8 cellular contexts compared by ENCODE assay signal in genomic region chr7:5450549-5451327, GRCh38. TPM values are rescaled to one million over a fixed set of nuclear protein-coding genes. Genes with fewer than 3 reads are reported as not detected.
DNase-seq lines count a peak whose midpoint lies in the region; ATAC-seq and TF ChIP-seq lines count a peak whose summit lies in the region.

No MANE protein-coding gene starts in this region.

- no peak overlapping the region for H3K9ac ChIP-seq in smooth muscle cell (ENCODE audit: low read depth)

- H3K27me3 ChIP-seq in Peyer's patch (no peaks in the 10 kb centered on the region), right cardiac atrium (ENCODE audit: control insufficient read depth, insufficient read depth) (no peaks in the 10 kb centered on the region), smooth muscle cell (ENCODE audit: low read depth) (no peaks in the 10 kb centered on the region)

- H3K4me1 ChIP-seq in Peyer's patch (no peaks in the 10 kb centered on the region), right cardiac atrium (ENCODE audit: control insufficient read depth, insufficient read depth, low read length) (no peaks in the 10 kb centered on the region), smooth muscle cell (ENCODE audit: low read depth) (peaks cover 5% of the 10 kb centered on the region)

- intact Hi-C loops in right cardiac atrium (cut with DNase I), result loop anchor here (1.0 to 10.0 kb wide), 5 partner anchors 84 to 216 kb away; no protein-coding TSS in a partner anchor

- DNase-seq in stimulated activated CD4-positive, alpha-beta T cell treated with anti-CD3 and anti-CD28 coated beads, Interleukin-15, amount 100 ng/mL, for 24 hours, result peak; percentile 37
- no peak for DNase-seq in stimulated activated CD4-positive, alpha-beta T cell treated with anti-CD3 and anti-CD28 coated beads, Interleukin-2, amount 100 ng/mL, for 48 hours
- DNase-seq in Peyer's patch (peak in 2 of 3 donors; percentile 67 to 68), amygdala (lab: John Stamatoyannopoulos, UW) (peak in 43 of 56 donors; percentile 13 to 73 (median 41)), right cardiac atrium (peak; percentile 44 to 82 (median 79)), smooth muscle cell (lab: John Stamatoyannopoulos, UW; ENCODE audit: unreplicated experiment) (peak; percentile 7)

- H2AFZ ChIP-seq in smooth muscle cell (ENCODE audit: low read depth), result no peak overlapping the region

- no peaks in the 10 kb centered on the region for H3K79me2 ChIP-seq in smooth muscle cell (ENCODE audit: low read depth)

- H3K9me3 ChIP-seq in Peyer's patch, result no peaks in the 10 kb centered on the region
- no peaks in the 10 kb centered on the region for H3K9me3 ChIP-seq in right cardiac atrium (ENCODE audit: control insufficient read depth, low read length)
- H3K9me3 ChIP-seq in smooth muscle cell (replicated peaks; ENCODE audit: low read depth), result no peaks in the 10 kb centered on the region

- H3K4me3 ChIP-seq in Peyer's patch (no peak overlapping the region), right cardiac atrium (ENCODE audit: low read length) (no peak overlapping the region), smooth muscle cell (no peak overlapping the region)

- H4K20me1 ChIP-seq in smooth muscle cell (ENCODE audit: low read depth), result peaks cover 21% of the 10 kb centered on the region

- H3K4me2 ChIP-seq in smooth muscle cell, result no peak overlapping the region

- H3K27ac ChIP-seq in Peyer's patch (no peak overlapping the region), right cardiac atrium (ENCODE audit: low read length) (no peak overlapping the region), smooth muscle cell (ENCODE audit: low read depth) (no peak overlapping the region)

- ATAC-seq in right cardiac atrium, result peak; percentile 75 to 76
- ATAC-seq in GM21367 (IDR thresholded peaks at IDR 0.05; ENCODE audit: unreplicated experiment), result no peak
- ATAC-seq in HG02970 (IDR thresholded peaks at IDR 0.05; ENCODE audit: low FRiP score, unreplicated experiment), result no peak

- WGBS in right cardiac atrium, result 27% methylated on average over 19 of the region's 19 CpGs
- WGBS in smooth muscle cell (ENCODE audit: low lambda C conversion rate), result 49% methylated on average over 16 of the region's 19 CpGs

- no peaks in the 10 kb centered on the region for H3K36me3 ChIP-seq in Peyer's patch
- no peaks in the 10 kb centered on the region for H3K36me3 ChIP-seq in smooth muscle cell (ENCODE audit: low read depth)

- no peaks in the 10 kb centered on the region for H3F3A ChIP-seq in smooth muscle cell (ENCODE audit: low read depth)

- TF ChIP-seq CTCF in Peyer's patch (IDR thresholded peaks at IDR 0.05) (peak; percentile 31 to 75 (median 57)), smooth muscle cell (IDR thresholded peaks at IDR 0.05; ENCODE audit: borderline replicate concordance, insufficient read depth, poor library complexity, severe bottlenecking) (peak; percentile 44)

- TF ChIP-seq POLR2A in Peyer's patch (IDR thresholded peaks at IDR 0.05), result no peak

RNA-seq across cellular contexts. Expression of gene TNRC18, which starts 27.1 kb away (rescaled TPM):
- total RNA-seq in Peyer's patch, result 100 to 1,000 TPM; 112 to 325 (median 211) TPM
- total RNA-seq in right cardiac atrium, result 10 to 100 TPM; 33.1 to 46.6 (median 39.3) TPM
- 38.9 TPM for polyA plus RNA-seq in right cardiac atrium
- 16.9 and 40.3 TPM in 2 replicates for total RNA-seq in smooth muscle cell
- polyA plus RNA-seq in smooth muscle cell, result 6.4 and 11.7 TPM in 2 replicates

Comparison
In these comparisons a context has a peak if more than half of its experiments do, and no peak if none do; other contexts are left out.
1. DNase-seq: peak in stimulated activated CD4-positive, alpha-beta T cell treated with anti-CD3 and anti-CD28 coated beads, Interleukin-15, amount 100 ng/mL, for 24 hours (single experiment), Peyer's patch (2 of 3), amygdala (43 of 56), right cardiac atrium (3 of 3) and smooth muscle cell (single experiment); none in stimulated activated CD4-positive, alpha-beta T cell treated with anti-CD3 and anti-CD28 coated beads, Interleukin-2, amount 100 ng/mL, for 48 hours (0 of 2).
2. ATAC-seq: peak in right cardiac atrium (2 of 2); none in GM21367 (single experiment) and HG02970 (single experiment).